6 cellular contexts compared by ENCODE assay signal in the genomic region with DNA sequence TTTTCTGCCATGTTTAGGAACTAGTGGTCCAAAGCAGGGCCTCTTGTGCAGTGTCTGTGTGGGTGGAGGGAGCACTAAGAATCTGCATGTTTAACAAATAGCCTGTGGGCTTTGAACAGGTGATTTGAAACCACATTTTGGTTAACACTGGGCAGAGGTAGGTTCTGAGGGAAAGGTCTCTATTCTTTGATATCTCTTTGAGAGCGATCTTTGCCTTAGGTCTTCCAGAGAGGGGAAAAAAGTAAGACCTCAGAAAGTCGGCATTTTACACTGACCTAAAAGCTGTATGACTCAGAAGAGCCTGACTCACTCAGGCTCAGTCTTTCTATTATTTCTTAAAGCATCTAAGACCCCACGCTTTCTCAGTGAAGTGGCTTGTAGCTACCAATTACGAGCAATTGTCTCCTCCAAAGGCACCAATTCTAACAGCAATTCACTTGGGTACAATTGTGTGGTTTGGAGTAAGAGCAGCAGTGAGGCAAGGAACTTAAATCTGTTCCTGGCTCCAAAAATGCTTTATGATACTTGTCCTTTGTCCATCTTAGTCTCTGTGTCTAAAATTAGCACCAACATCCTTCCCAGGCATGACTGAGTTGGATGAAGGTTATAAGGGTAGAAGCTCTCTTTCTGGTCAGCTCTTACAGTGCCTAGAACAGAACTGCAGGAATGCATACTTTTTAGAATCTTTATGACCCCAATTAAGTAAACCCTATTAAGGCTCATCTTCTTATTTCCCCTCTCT. TPM values are rescaled to one million over a fixed set of nuclear protein-coding genes. Genes with fewer than 3 reads are reported as not detected.
DNase-seq lines count a peak whose midpoint lies in the region; ATAC-seq and TF ChIP-seq lines count a peak whose summit lies in the region.

No MANE protein-coding gene starts in this region.

- H3K4me3 Mint-ChIP-seq in Calu3 (ENCODE audit: low read depth, unreplicated experiment): no peak overlapping the region

- no peaks in the 10 kb centered on the region for H3K9me3 Mint-ChIP-seq in Calu3 (ENCODE audit: low read depth, unreplicated experiment)

- intact Hi-C loops in sciatic nerve (cut with DNase I): no loop called here
- intact Hi-C loops in Calu3 (cut with micrococcal nuclease; ENCODE audit: unreplicated experiment): no loop called here

- DNase-seq in M059J (ENCODE audit: low read depth) (peak; percentile 78), cardiac fibroblast (ENCODE audit: low read depth in 2 of 2) (peak; percentile 57 to 77), sciatic nerve (ENCODE audit: low spot score) (no peak), Calu3 (no peak), COLO668 (lab: John Stamatoyannopoulos, UW; ENCODE audit: unreplicated experiment) (no peak)

- ATAC-seq in sciatic nerve (peak; percentile 77), GM19035 (IDR thresholded peaks at IDR 0.05; ENCODE audit: unreplicated experiment) (no peak)

- H3K27me3 Mint-ChIP-seq in Calu3 (ENCODE audit: unreplicated experiment): no peaks in the 10 kb centered on the region

- no TSS peak for BruUV-seq in Calu3 (replicated peaks; lab: Mats Ljungman, UMichigan)

- no peak overlapping the region for H3K4me3 ChIP-seq in cardiac fibroblast (replicated peaks in 1 of 2; ENCODE audit: low read depth in 2 of 2, low read length in 2 of 2)

- H3K27ac Mint-ChIP-seq in Calu3 (ENCODE audit: unreplicated experiment): no peak overlapping the region

- CTCF ChIA-PET in Calu3 (lab: Charles Lee): no interaction called here

- no peaks in the 10 kb centered on the region for H3K4me1 Mint-ChIP-seq in Calu3 (ENCODE audit: low read depth, unreplicated experiment)

- TF ChIP-seq CTCF in cardiac fibroblast (IDR thresholded peaks at IDR 0.05; ENCODE audit: low read depth, low read length) (no peak), Calu3 (IDR thresholded peaks at IDR 0.05; ENCODE audit: unreplicated experiment) (no peak)

- peaks cover 16% of the 10 kb centered on the region for H3K36me3 Mint-ChIP-seq in Calu3 (ENCODE audit: insufficient read depth, unreplicated experiment)

RNA-seq across cellular contexts. Expression of a gene that starts 8.8 kb away (rescaled TPM):
- 66.1 and 67.4 TPM in 2 replicates for total RNA-seq in M059J (2014; rRNA removed; shearing (Covaris generic))
- total RNA-seq in sciatic nerve (30.8 TPM), Calu3 (2022) (41.2 and 42.9 TPM in 2 replicates)

RNA-seq across cellular contexts. Expression of a gene that starts 39.7 kb away (rescaled TPM):
- 5.0 and 12.4 TPM in 2 replicates for total RNA-seq in M059J (2014; rRNA removed; shearing (Covaris generic))
- 46.6 TPM for total RNA-seq in sciatic nerve
- 24.7 and 25.0 TPM in 2 replicates for total RNA-seq in Calu3 (2022)

RNA-seq across cellular contexts. Expression of a gene that starts 52.3 kb away (rescaled TPM):
- 41.3 and 66.9 TPM in 2 replicates for total RNA-seq in M059J (2014; rRNA removed; shearing (Covaris generic))
- 14.0 TPM for total RNA-seq in sciatic nerve
- 27.4 and 33.2 TPM in 2 replicates for total RNA-seq in Calu3 (2022)

RNA-seq across cellular contexts. Expression of a gene that starts 56.1 kb away (rescaled TPM):
- 9.3 and 11.7 TPM in 2 replicates for total RNA-seq in M059J (2014; rRNA removed; shearing (Covaris generic))
- total RNA-seq in sciatic nerve: 12.4 TPM
- total RNA-seq in Calu3 (2022): 1.2 and 2.1 TPM in 2 replicates

RNA-seq across cellular contexts. Expression of a gene that starts 57.9 kb away (rescaled TPM):
- total RNA-seq in M059J (2014; rRNA removed; shearing (Covaris generic)): 1.3 and 9.8 TPM in 2 replicates
- 2.5 TPM for total RNA-seq in sciatic nerve
- total RNA-seq in Calu3 (2022): 5.1 and 5.3 TPM in 2 replicates

Comparison
In these comparisons a context has a peak if more than half of its experiments do, and no peak if none do; other contexts are left out.
1. DNase-seq: peak in M059J (single experiment) and cardiac fibroblast (2 of 2); none in sciatic nerve (single experiment), Calu3 (single experiment) and COLO668 (single experiment).